1 cellular context compared by ENCODE assay signal in the genomic region with DNA sequence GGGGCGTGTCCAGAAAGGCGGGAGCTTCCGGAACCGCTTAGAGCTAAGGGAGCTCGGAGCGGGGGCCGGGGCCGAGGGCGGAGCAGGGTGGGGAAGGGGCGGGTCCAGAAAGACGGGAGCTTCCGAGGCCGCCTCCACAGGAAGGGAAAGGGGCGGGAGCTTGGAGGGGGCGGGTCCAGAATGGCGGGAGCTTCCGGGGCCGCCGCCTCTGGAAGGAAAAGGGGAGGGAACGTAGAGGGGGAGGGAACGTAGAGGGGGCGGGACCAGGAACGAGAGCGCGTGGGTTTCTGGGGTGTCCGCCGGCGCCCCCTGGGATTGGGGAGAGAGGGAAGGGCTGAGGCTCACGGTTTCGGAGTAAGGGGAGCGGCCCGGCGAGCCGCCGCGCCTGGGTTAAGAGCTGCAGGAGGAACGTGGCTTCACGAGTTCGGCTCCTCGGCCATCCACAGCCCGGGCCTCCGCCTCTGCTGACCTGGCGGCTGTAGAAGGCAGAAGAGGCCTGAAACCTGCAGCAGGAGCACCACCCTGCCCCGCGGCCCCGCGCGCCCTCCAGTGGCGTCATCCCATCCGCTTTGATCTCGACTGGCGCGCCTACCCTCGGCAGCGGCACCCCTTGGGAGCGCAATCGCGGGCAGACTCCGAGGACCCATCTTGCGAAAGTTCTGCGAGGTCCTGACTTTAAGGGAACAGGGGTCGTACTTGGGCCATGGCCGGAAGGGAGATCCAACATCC.
TF ChIP-seq lines count a peak whose summit lies in the region.

No MANE protein-coding gene starts in this region.

TF ChIP-seq in K562, 482 proteins besides CTCF, POLR2A, EP300 and RAD21 (continued from another document and continues in another):
- TF ChIP-seq, protein P1, sequence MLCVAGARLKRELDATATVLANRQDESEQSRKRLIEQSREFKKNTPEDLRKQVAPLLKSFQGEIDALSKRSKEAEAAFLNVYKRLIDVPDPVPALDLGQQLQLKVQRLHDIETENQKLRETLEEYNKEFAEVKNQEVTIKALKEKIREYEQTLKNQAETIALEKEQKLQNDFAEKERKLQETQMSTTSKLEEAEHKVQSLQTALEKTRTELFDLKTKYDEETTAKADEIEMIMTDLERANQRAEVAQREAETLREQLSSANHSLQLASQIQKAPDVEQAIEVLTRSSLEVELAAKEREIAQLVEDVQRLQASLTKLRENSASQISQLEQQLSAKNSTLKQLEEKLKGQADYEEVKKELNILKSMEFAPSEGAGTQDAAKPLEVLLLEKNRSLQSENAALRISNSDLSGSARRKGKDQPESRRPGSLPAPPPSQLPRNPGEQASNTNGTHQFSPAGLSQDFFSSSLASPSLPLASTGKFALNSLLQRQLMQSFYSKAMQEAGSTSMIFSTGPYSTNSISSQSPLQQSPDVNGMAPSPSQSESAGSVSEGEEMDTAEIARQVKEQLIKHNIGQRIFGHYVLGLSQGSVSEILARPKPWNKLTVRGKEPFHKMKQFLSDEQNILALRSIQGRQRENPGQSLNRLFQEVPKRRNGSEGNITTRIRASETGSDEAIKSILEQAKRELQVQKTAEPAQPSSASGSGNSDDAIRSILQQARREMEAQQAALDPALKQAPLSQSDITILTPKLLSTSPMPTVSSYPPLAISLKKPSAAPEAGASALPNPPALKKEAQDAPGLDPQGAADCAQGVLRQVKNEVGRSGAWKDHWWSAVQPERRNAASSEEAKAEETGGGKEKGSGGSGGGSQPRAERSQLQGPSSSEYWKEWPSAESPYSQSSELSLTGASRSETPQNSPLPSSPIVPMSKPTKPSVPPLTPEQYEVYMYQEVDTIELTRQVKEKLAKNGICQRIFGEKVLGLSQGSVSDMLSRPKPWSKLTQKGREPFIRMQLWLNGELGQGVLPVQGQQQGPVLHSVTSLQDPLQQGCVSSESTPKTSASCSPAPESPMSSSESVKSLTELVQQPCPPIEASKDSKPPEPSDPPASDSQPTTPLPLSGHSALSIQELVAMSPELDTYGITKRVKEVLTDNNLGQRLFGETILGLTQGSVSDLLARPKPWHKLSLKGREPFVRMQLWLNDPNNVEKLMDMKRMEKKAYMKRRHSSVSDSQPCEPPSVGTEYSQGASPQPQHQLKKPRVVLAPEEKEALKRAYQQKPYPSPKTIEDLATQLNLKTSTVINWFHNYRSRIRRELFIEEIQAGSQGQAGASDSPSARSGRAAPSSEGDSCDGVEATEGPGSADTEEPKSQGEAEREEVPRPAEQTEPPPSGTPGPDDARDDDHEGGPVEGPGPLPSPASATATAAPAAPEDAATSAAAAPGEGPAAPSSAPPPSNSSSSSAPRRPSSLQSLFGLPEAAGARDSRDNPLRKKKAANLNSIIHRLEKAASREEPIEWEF (CRISPR knock-in tag; IDR thresholded peaks at IDR 0.05): no peak
- TF ChIP-seq SMARCA5 (IDR thresholded peaks at IDR 0.05) (peak; percentile 84), EHMT2 (IDR thresholded peaks at IDR 0.05) (peak; percentile 53; the same call in 1 of the 2 replicates), ZNF175 (CRISPR knock-in tag; IDR thresholded peaks at IDR 0.05; ENCODE audit: low read depth) (no peak; the same call in 1 of the 2 replicates), ZNF134 (CRISPR knock-in tag; conservative IDR thresholded peaks at IDR 0.05) (no peak), ETV6 (IDR thresholded peaks at IDR 0.05; ENCODE audit: borderline replicate concordance in 1 of 2, low read depth in 2 of 2, low read length in 1 of 2) (no peak), ETV6 (CRISPR knock-in tag; IDR thresholded peaks at IDR 0.05; ENCODE audit: borderline replicate concordance) (no peak), HOXB6 (CRISPR knock-in tag; IDR thresholded peaks at IDR 0.05; ENCODE audit: borderline replicate concordance) (no peak), TEAD4 (IDR thresholded peaks at IDR 0.05; ENCODE audit: low read length) (peak; percentile 29; the same call in 1 of the 2 replicates), TEAD4 (CRISPR knock-in tag; IDR thresholded peaks at IDR 0.05; ENCODE audit: borderline replicate concordance) (no peak), GTF2A2 (tag; IDR thresholded peaks at IDR 0.05) (0 out of 2 replicates have a peak, but pooled peaks have one; percentile 40), HDAC2 (IDR thresholded peaks at IDR 0.05) (peak; percentile 45; the same call in 1 of the 2 replicates), RBBP5 (IDR thresholded peaks at IDR 0.05; ENCODE audit: borderline replicate concordance, insufficient read depth, low read length, poor library complexity, severe bottlenecking) (peak; percentile 83), SMARCE1 (IDR thresholded peaks at IDR 0.05) (peak; percentile 35; the same call in 1 of the 2 replicates), POLR2H (tag; IDR thresholded peaks at IDR 0.05; ENCODE audit: low read depth) (peak; percentile 82), ZNF24 (IDR thresholded peaks at IDR 0.05) (peak; percentile 77), ELF2 (CRISPR knock-in tag; IDR thresholded peaks at IDR 0.05) (0 out of 2 replicates have a peak, but pooled peaks have one; percentile 56), ZNF121 (CRISPR knock-in tag; conservative IDR thresholded peaks at IDR 0.05) (no peak), RBFOX2 (IDR thresholded peaks at IDR 0.05; ENCODE audit: low read depth, low read length) (peak; percentile 90), PHF21A (IDR thresholded peaks at IDR 0.05; ENCODE audit: borderline replicate concordance, low read depth) (peak; percentile 70; the same call in 1 of the 2 replicates), ZNF384 (IDR thresholded peaks at IDR 0.05; ENCODE audit: low read depth, low read length) (0 out of 2 replicates have a peak, but pooled peaks have one; percentile 34), ADNP (tag; IDR thresholded peaks at IDR 0.05) (no peak), KDM4B (IDR thresholded peaks at IDR 0.05; ENCODE audit: borderline replicate concordance in 2 of 2, low read depth in 1 of 2) (no peak; a peak in 1 of 4 replicates), POLR2AphosphoS5 (IDR thresholded peaks at IDR 0.05; ENCODE audit: control insufficient read depth, insufficient read depth, low read depth, low read length) (0 out of 2 replicates have a peak, but pooled peaks have one; percentile 30), MYNN (IDR thresholded peaks at IDR 0.05) (peak; percentile 83; the same call in 1 of the 2 replicates), MYNN (CRISPR knock-in tag; IDR thresholded peaks at IDR 0.05) (no peak), POLR2AphosphoS2 (IDR thresholded peaks at IDR 0.05; ENCODE audit: low read length) (no peak), HEY1 (CRISPR knock-in tag; IDR thresholded peaks at IDR 0.05; ENCODE audit: borderline replicate concordance) (0 out of 2 replicates have a peak, but pooled peaks have one; percentile 12), ZNF707 (CRISPR knock-in tag; conservative IDR thresholded peaks at IDR 0.05) (no peak), TBP (optimal IDR thresholded peaks at IDR 0.05; ENCODE audit: low read depth, low read length) (peak; percentile 41), ERF (CRISPR knock-in tag; IDR thresholded peaks at IDR 0.05) (peak; percentile 81), GATAD2B (IDR thresholded peaks at IDR 0.05; ENCODE audit: borderline replicate concordance) (0 out of 2 replicates have a peak, but pooled peaks have one; percentile 19), NFXL1 (CRISPR knock-in tag; IDR thresholded peaks at IDR 0.05) (no peak), FOXA3 (CRISPR knock-in tag; conservative IDR thresholded peaks at IDR 0.05 in 1 of 2, IDR thresholded peaks at IDR 0.05 in 1 of 2) (peak in 1 of 2 experiments; percentile 64; a peak in 1 of 4 replicates), SIN3B (IDR thresholded peaks at IDR 0.05; ENCODE audit: low read depth) (peak; percentile 82), BRD4 (IDR thresholded peaks at IDR 0.05) (no peak)
- TF ChIP-seq, protein P2, sequence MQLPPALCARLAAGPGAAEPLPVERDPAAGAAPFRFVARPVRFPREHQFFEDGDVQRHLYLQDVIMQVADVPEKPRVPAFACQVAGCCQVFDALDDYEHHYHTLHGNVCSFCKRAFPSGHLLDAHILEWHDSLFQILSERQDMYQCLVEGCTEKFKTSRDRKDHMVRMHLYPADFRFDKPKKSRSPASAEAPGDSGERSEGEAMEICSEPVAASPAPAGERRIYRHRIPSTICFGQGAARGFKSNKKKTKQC (CRISPR knock-in tag; IDR thresholded peaks at IDR 0.05): peak; percentile 49; the same call in 1 of the 2 replicates
- TF ChIP-seq, protein P3, sequence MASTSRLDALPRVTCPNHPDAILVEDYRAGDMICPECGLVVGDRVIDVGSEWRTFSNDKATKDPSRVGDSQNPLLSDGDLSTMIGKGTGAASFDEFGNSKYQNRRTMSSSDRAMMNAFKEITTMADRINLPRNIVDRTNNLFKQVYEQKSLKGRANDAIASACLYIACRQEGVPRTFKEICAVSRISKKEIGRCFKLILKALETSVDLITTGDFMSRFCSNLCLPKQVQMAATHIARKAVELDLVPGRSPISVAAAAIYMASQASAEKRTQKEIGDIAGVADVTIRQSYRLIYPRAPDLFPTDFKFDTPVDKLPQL (IDR thresholded peaks at IDR 0.05; ENCODE audit: extremely low read depth, insufficient read length): no peak
- TF ChIP-seq, protein P4, sequence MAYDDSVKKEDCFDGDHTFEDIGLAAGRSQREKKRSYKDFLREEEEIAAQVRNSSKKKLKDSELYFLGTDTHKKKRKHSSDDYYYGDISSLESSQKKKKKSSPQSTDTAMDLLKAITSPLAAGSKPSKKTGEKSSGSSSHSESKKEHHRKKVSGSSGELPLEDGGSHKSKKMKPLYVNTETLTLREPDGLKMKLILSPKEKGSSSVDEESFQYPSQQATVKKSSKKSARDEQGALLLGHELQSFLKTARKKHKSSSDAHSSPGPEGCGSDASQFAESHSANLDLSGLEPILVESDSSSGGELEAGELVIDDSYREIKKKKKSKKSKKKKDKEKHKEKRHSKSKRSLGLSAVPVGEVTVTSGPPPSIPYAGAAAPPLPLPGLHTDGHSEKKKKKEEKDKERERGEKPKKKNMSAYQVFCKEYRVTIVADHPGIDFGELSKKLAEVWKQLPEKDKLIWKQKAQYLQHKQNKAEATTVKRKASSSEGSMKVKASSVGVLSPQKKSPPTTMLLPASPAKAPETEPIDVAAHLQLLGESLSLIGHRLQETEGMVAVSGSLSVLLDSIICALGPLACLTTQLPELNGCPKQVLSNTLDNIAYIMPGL (CRISPR knock-in tag; IDR thresholded peaks at IDR 0.05): peak; percentile 98
- TF ChIP-seq, protein P5, sequence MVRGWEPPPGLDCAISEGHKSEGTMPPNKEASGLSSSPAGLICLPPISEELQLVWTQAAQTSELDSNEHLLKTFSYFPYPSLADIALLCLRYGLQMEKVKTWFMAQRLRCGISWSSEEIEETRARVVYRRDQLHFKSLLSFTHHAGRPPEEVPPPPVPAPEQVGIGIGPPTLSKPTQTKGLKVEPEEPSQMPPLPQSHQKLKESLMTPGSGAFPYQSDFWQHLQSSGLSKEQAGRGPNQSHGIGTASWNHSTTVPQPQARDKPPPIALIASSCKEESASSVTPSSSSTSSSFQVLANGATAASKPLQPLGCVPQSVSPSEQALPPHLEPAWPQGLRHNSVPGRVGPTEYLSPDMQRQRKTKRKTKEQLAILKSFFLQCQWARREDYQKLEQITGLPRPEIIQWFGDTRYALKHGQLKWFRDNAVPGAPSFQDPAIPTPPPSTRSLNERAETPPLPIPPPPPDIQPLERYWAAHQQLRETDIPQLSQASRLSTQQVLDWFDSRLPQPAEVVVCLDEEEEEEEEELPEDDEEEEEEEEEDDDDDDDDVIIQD (CRISPR knock-in tag; IDR thresholded peaks at IDR 0.05): no peak
- TF ChIP-seq, protein P6, sequence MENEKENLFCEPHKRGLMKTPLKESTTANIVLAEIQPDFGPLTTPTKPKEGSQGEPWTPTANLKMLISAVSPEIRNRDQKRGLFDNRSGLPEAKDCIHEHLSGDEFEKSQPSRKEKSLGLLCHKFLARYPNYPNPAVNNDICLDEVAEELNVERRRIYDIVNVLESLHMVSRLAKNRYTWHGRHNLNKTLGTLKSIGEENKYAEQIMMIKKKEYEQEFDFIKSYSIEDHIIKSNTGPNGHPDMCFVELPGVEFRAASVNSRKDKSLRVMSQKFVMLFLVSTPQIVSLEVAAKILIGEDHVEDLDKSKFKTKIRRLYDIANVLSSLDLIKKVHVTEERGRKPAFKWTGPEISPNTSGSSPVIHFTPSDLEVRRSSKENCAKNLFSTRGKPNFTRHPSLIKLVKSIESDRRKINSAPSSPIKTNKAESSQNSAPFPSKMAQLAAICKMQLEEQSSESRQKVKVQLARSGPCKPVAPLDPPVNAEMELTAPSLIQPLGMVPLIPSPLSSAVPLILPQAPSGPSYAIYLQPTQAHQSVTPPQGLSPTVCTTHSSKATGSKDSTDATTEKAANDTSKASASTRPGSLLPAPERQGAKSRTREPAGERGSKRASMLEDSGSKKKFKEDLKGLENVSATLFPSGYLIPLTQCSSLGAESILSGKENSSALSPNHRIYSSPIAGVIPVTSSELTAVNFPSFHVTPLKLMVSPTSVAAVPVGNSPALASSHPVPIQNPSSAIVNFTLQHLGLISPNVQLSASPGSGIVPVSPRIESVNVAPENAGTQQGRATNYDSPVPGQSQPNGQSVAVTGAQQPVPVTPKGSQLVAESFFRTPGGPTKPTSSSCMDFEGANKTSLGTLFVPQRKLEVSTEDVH (IDR thresholded peaks at IDR 0.05; ENCODE audit: low read depth, partially characterized antibody): peak; percentile 72
- TF ChIP-seq, protein P7, sequence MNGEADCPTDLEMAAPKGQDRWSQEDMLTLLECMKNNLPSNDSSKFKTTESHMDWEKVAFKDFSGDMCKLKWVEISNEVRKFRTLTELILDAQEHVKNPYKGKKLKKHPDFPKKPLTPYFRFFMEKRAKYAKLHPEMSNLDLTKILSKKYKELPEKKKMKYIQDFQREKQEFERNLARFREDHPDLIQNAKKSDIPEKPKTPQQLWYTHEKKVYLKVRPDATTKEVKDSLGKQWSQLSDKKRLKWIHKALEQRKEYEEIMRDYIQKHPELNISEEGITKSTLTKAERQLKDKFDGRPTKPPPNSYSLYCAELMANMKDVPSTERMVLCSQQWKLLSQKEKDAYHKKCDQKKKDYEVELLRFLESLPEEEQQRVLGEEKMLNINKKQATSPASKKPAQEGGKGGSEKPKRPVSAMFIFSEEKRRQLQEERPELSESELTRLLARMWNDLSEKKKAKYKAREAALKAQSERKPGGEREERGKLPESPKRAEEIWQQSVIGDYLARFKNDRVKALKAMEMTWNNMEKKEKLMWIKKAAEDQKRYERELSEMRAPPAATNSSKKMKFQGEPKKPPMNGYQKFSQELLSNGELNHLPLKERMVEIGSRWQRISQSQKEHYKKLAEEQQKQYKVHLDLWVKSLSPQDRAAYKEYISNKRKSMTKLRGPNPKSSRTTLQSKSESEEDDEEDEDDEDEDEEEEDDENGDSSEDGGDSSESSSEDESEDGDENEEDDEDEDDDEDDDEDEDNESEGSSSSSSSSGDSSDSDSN (IDR thresholded peaks at IDR 0.05; ENCODE audit: borderline replicate concordance in 1 of 2, low read depth in 2 of 2, low read length in 2 of 2): peak in 1 of 2 experiments; percentile 83; a peak in 2 of 4 replicates
- TF ChIP-seq, protein P8, sequence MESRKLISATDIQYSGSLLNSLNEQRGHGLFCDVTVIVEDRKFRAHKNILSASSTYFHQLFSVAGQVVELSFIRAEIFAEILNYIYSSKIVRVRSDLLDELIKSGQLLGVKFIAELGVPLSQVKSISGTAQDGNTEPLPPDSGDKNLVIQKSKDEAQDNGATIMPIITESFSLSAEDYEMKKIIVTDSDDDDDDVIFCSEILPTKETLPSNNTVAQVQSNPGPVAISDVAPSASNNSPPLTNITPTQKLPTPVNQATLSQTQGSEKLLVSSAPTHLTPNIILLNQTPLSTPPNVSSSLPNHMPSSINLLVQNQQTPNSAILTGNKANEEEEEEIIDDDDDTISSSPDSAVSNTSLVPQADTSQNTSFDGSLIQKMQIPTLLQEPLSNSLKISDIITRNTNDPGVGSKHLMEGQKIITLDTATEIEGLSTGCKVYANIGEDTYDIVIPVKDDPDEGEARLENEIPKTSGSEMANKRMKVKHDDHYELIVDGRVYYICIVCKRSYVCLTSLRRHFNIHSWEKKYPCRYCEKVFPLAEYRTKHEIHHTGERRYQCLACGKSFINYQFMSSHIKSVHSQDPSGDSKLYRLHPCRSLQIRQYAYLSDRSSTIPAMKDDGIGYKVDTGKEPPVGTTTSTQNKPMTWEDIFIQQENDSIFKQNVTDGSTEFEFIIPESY (CRISPR knock-in tag; IDR thresholded peaks at IDR 0.05): peak; percentile 77
